ENCODE assay signal across 8 cellular contexts in the genomic region with DNA sequence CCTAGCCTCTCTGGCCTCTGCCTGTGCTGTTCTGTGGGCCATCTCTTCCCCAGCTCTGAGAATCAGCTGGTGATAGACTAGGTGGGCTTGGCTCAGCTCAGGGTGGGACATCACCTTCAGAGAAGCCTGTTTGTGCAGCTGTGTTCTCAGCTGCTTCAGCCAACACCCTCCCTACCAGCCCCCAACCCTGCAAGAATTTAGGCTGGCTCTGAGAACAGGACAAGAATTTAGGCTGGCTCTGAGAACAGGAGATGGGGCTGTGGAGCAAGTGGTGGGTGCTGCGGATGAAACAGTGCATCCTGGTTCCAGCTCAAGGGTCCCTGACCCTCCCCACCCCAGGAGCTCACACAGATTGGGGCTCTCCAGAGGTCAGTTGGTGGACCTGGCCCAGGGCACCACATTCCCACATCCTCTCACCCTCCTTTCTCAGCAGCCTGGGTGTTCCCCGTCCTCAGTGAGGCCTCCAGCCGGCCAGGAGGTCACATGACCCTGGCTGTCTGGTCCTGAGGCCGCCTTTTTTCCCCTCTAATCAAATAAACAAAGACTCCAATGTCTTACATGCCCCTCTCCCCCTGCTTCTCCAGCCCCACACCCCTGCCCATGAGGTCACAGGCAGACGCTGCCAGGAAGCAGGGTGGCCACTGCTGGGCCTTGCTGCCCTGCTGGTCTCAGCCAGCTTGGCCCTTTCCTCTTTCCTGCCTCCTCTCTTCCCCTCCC. TPM values are rescaled to one million over a fixed set of nuclear protein-coding genes. Genes with fewer than 3 reads are reported as not detected.
DNase-seq lines count a peak whose midpoint lies in the region; ATAC-seq and TF ChIP-seq lines count a peak whose summit lies in the region.

No MANE protein-coding gene starts in this region.

- H3K9me3 Mint-ChIP-seq in activated CD8-positive, alpha-beta T cell treated with anti-CD3 and anti-CD28 coated beads, Interleukin-2, amount 10 ng/mL, durations not matched to agents 7 days and 5 days (ENCODE audit: insufficient read depth): no peaks in the 10 kb centered on the region

- H3K4me3 ChIP-seq in heart right ventricle (no peak overlapping the region), PC-3 (ENCODE audit: low read length) (no peak overlapping the region)

- CTCF ChIA-PET in activated CD8-positive, alpha-beta T cell treated with anti-CD3 and anti-CD28 coated beads, Interleukin-2, amount 10 ng/mL, durations not matched to agents 7 days and 5 days (lab: Charles Lee): interaction anchor here (0.7 to 1.6 kb wide), 2 partner anchors 11 to 38 kb away, joined by 3 to 4 read pairs; no protein-coding TSS in a partner anchor
- CTCF ChIA-PET in PC-3 (lab: Charles Lee) (no interaction called here), HEK293T (lab: Yijun Ruan, JAX) (no interaction called here)

- TF ChIP-seq CTCF in heart right ventricle (IDR thresholded peaks at IDR 0.05) (peak in 1 of 9 donors; percentile 4), PC-3 (conservative IDR thresholded peaks at IDR 0.05; ENCODE audit: low read depth, low read length) (no peak)

- no peak for ATAC-seq in activated CD8-positive, alpha-beta T cell treated with anti-CD3 and anti-CD28 coated beads, Interleukin-2, amount 10 ng/mL, durations not matched to agents 7 days and 5 days
- ATAC-seq in heart right ventricle: peak; percentile 39 to 73 (median 62)
- ATAC-seq in PC-3: no peak

- H3K4me1 ChIP-seq in heart right ventricle (peaks cover 23 to 100% (median 63%) of the 10 kb centered on the region in 9 donors), PC-3 (ENCODE audit: insufficient read depth, low read length) (no peaks in the 10 kb centered on the region)

- H3K9me3 ChIP-seq in heart right ventricle (no peaks in the 10 kb centered on the region), PC-3 (ENCODE audit: low read length) (no peaks in the 10 kb centered on the region)

- no peak overlapping the region for H3K9ac ChIP-seq in PC-3 (ENCODE audit: low read length)

- H3K27me3 ChIP-seq in heart right ventricle (no peaks in the 10 kb centered on the region), PC-3 (ENCODE audit: low read length) (no peaks in the 10 kb centered on the region)

- H2AFZ ChIP-seq in PC-3 (ENCODE audit: low read length): no peak overlapping the region

- peak overlapping the region in 8 of 10 donors; percentile 35 to 88 (median 68) for H3K27ac ChIP-seq in heart right ventricle
- no peak overlapping the region for H3K27ac ChIP-seq in PC-3 (ENCODE audit: low read length)

- H3F3A ChIP-seq in PC-3 (ENCODE audit: low read length, unreplicated experiment): no peaks in the 10 kb centered on the region

- POLR2A ChIA-PET in activated CD8-positive, alpha-beta T cell treated with anti-CD3 and anti-CD28 coated beads, Interleukin-2, amount 10 ng/mL, durations not matched to agents 7 days and 5 days (lab: Charles Lee): interaction anchor here (0.7 to 0.9 kb wide), 2 partner anchors 37 to 1069 kb away, joined by 3 to 4 read pairs; no protein-coding TSS in a partner anchor
- POLR2A ChIA-PET in PC-3 (lab: Charles Lee; ENCODE audit: unreplicated experiment): no interaction called here
- POLR2A ChIA-PET in HEK293T (lab: Yijun Ruan, JAX): no interaction called here

- H3K27me3 Mint-ChIP-seq in activated CD8-positive, alpha-beta T cell treated with anti-CD3 and anti-CD28 coated beads, Interleukin-2, amount 10 ng/mL, durations not matched to agents 7 days and 5 days (ENCODE audit: low read depth): no peaks in the 10 kb centered on the region

- no peaks in the 10 kb centered on the region for H3K79me2 ChIP-seq in PC-3 (ENCODE audit: low read length)

- no TSS peak for BruUV-seq in PC-3 (replicated peaks; lab: Mats Ljungman, UMichigan)

- H3K9me2 ChIP-seq in PC-3 (replicated peaks; ENCODE audit: low read length): no peaks in the 10 kb centered on the region

- intact Hi-C loops in heart right ventricle (cut with DNase I): no loop called here
- intact Hi-C loops in PC-3 (cut with micrococcal nuclease): no loop called here

- H3K4me1 Mint-ChIP-seq in activated CD8-positive, alpha-beta T cell treated with anti-CD3 and anti-CD28 coated beads, Interleukin-2, amount 10 ng/mL, durations not matched to agents 7 days and 5 days (ENCODE audit: low read depth): peaks cover 49% of the 10 kb centered on the region

- peak overlapping the region; percentile 87 for H3K27ac Mint-ChIP-seq in activated CD8-positive, alpha-beta T cell treated with anti-CD3 and anti-CD28 coated beads, Interleukin-2, amount 10 ng/mL, durations not matched to agents 7 days and 5 days

- H3K4me2 ChIP-seq in PC-3 (ENCODE audit: low read length): no peak overlapping the region

- peak; percentile 37 for DNase-seq in ELR (ENCODE audit: low read depth)
- DNase-seq in activated CD8-positive, alpha-beta T cell treated with anti-CD3 and anti-CD28 coated beads, Interleukin-2, amount 10 ng/mL, durations not matched to agents 7 days and 5 days: no peak
- DNase-seq in heart right ventricle: peak; percentile 49 to 63
- peak; percentile 98 for DNase-seq in putamen (ENCODE audit: low spot score)
- DNase-seq in PC-3: no peak
- DNase-seq in mucosa of gallbladder (ENCODE audit: low spot score): no peak
- no peak for DNase-seq in HEK293T (ENCODE audit: extremely low spot score)
- no peak for DNase-seq in activated gamma-delta T cell treated with Interleukin-2 at 50 U/mL for 16 hours

- peaks cover 55% of the 10 kb centered on the region for H3K36me3 Mint-ChIP-seq in activated CD8-positive, alpha-beta T cell treated with anti-CD3 and anti-CD28 coated beads, Interleukin-2, amount 10 ng/mL, durations not matched to agents 7 days and 5 days (ENCODE audit: low read depth)

- H3K4me3 Mint-ChIP-seq in activated CD8-positive, alpha-beta T cell treated with anti-CD3 and anti-CD28 coated beads, Interleukin-2, amount 10 ng/mL, durations not matched to agents 7 days and 5 days: no peak overlapping the region

- peaks cover 0 to 100% (median 31%) of the 10 kb centered on the region in 9 donors for H3K36me3 ChIP-seq in heart right ventricle
- H3K36me3 ChIP-seq in PC-3 (ENCODE audit: low read depth, low read length): no peaks in the 10 kb centered on the region

- WGBS in heart right ventricle, 2 donors: 33 to 43% methylated on average over 5 of the region's 5 CpGs

- no peaks in the 10 kb centered on the region for H4K20me1 ChIP-seq in PC-3 (ENCODE audit: low read length)

TF ChIP-seq in HEK293T, 16 proteins besides CTCF, POLR2A, EP300 and RAD21:
- TF ChIP-seq NFRKB (IDR thresholded peaks at IDR 0.05) (no peak), ELF4 (IDR thresholded peaks at IDR 0.05) (no peak), ARNT (IDR thresholded peaks at IDR 0.05) (no peak), LEF1 (IDR thresholded peaks at IDR 0.05; ENCODE audit: borderline replicate concordance) (no peak), L3MBTL2 (conservative IDR thresholded peaks at IDR 0.05) (no peak), SUZ12 (IDR thresholded peaks at IDR 0.05) (no peak), HDGF (IDR thresholded peaks at IDR 0.05; ENCODE audit: borderline replicate concordance) (no peak), SP1 (IDR thresholded peaks at IDR 0.05) (no peak), BHLHE40 (IDR thresholded peaks at IDR 0.05; ENCODE audit: borderline replicate concordance) (no peak), CTBP1 (IDR thresholded peaks at IDR 0.05; ENCODE audit: borderline replicate concordance) (no peak), FOXK2 (IDR thresholded peaks at IDR 0.05) (no peak)

RNA-seq across cellular contexts. Expression of a gene that starts 14.9 kb away (rescaled TPM):
- 10 to 100 TPM; 25.8 to 26.4 TPM for total RNA-seq in activated CD8-positive, alpha-beta T cell treated with anti-CD3 and anti-CD28 coated beads, Interleukin-2, amount 10 ng/mL, durations not matched to agents 7 days and 5 days
- total RNA-seq in heart right ventricle (10 to 100 TPM in 3 of 10 donors, 1 to 10 TPM in 7; 5.9 to 24.2 (median 9.7) TPM), PC-3 (2014; rRNA removed) (3.7 and 4.3 TPM in 2 replicates), mucosa of gallbladder (31.5 TPM)
- 10 to 100 TPM in 1 of 2 donors, 1 to 10 TPM in 1; 7.2 to 10.2 TPM for polyA plus RNA-seq in heart right ventricle

RNA-seq across cellular contexts. Expression of a gene that starts 31.1 kb away (rescaled TPM):
- 10 to 100 TPM; 69.1 to 71.1 TPM for total RNA-seq in activated CD8-positive, alpha-beta T cell treated with anti-CD3 and anti-CD28 coated beads, Interleukin-2, amount 10 ng/mL, durations not matched to agents 7 days and 5 days
- total RNA-seq in heart right ventricle (1 to 10 TPM in 2 of 10 donors, under 1 TPM in 8; 0.22 to 2.9 (median 0.45) TPM), PC-3 (2014; rRNA removed) (43.5 and 45.3 TPM in 2 replicates), mucosa of gallbladder (6.0 TPM)
- 1 to 10 TPM in 1 of 2 donors, under 1 TPM in 1; 0.38 to 1.6 TPM for polyA plus RNA-seq in heart right ventricle

RNA-seq across cellular contexts. Expression of a gene that starts 55.1 kb away (rescaled TPM):
- 1 to 10 TPM; 9.1 to 9.5 TPM for total RNA-seq in activated CD8-positive, alpha-beta T cell treated with anti-CD3 and anti-CD28 coated beads, Interleukin-2, amount 10 ng/mL, durations not matched to agents 7 days and 5 days
- total RNA-seq in heart right ventricle (1 to 10 TPM in 7 of 10 donors, under 1 TPM in 3; 0.70 to 1.9 (median 1.3) TPM), PC-3 (2014; rRNA removed) (5.8 and 8.9 TPM in 2 replicates), mucosa of gallbladder (3.5 TPM)
- 1 to 10 TPM; 1.1 to 1.9 TPM for polyA plus RNA-seq in heart right ventricle

Comparison
In these comparisons a context has a peak if more than half of its experiments do, and no peak if none do; other contexts are left out.
1. DNase-seq: peak in ELR (single experiment), heart right ventricle (2 of 2) and putamen (single experiment); none in activated CD8-positive, alpha-beta T cell treated with anti-CD3 and anti-CD28 coated beads, Interleukin-2, amount 10 ng/mL, durations not matched to agents 7 days and 5 days (single experiment), PC-3 (single experiment), mucosa of gallbladder (single experiment), HEK293T (single experiment) and activated gamma-delta T cell treated with Interleukin-2 at 50 U/mL for 16 hours (single experiment).
2. ATAC-seq: peak in heart right ventricle (8 of 8); none in activated CD8-positive, alpha-beta T cell treated with anti-CD3 and anti-CD28 coated beads, Interleukin-2, amount 10 ng/mL, durations not matched to agents 7 days and 5 days (single experiment) and PC-3 (single experiment).